Comparison of ENCODE assay signal across 9 cellular contexts in genomic region chr7:13017325-13017853, GRCh38.
DNase-seq lines count a peak whose midpoint lies in the region; ATAC-seq and TF ChIP-seq lines count a peak whose summit lies in the region.
"Had no signal": no experiment of that assay in that cellular context is flagged by ENCODE, and none has a peak within 500 bp of the region (broad histone marks: within the 10 kb centered on the region; RNA-seq: fewer than 3 reads in every experiment).

No MANE protein-coding gene starts in this region.

- TF ChIP-seq CTCF in GM23338 (conservative IDR thresholded peaks at IDR 0.05; ENCODE audit: low read depth in 2 of 2) (no peak), SK-N-SH (IDR thresholded peaks at IDR 0.05) (no peak), osteocyte (IDR thresholded peaks at IDR 0.05) (no peak)

- H3K9me3 Mint-ChIP-seq in GM23338 (no peaks in the 10 kb centered on the region), osteocyte (ENCODE audit: unreplicated experiment) (no peaks in the 10 kb centered on the region)
- H3K9me3 Mint-ChIP-seq in naive thymus-derived CD4-positive, alpha-beta T cell, result no peaks in the 10 kb centered on the region

- H3K9me3 ChIP-seq in SK-N-SH, result no peaks in the 10 kb centered on the region
- no peaks in the 10 kb centered on the region for H3K9me3 ChIP-seq in naive thymus-derived CD4-positive, alpha-beta T cell (ENCODE audit: control insufficient read depth in 2 of 3, low read length in 3 of 3)

- H3K9ac ChIP-seq in SK-N-SH, result no peak overlapping the region

- POLR2A ChIA-PET in SK-N-SH (lab: Yijun Ruan, JAX), result no interaction called here
- POLR2A ChIA-PET in naive thymus-derived CD4-positive, alpha-beta T cell (lab: Charles Lee), result no interaction called here

- no peaks in the 10 kb centered on the region for H3K27me3 ChIP-seq in GM23338 (ENCODE audit: insufficient read depth)
- peaks cover 4% of the 10 kb centered on the region; the same call in 1 of the 2 replicates for H3K27me3 ChIP-seq in SK-N-SH (ENCODE audit: insufficient read depth)
- no peaks in the 10 kb centered on the region for H3K27me3 ChIP-seq in naive thymus-derived CD4-positive, alpha-beta T cell (ENCODE audit: control insufficient read depth in 2 of 2, insufficient read depth in 2 of 2, low read length in 2 of 2)

- H3K79me2 ChIP-seq in GM23338 (replicated peaks; ENCODE audit: insufficient read depth), result no peaks in the 10 kb centered on the region
- H3K79me2 ChIP-seq in SK-N-SH (ENCODE audit: insufficient read depth), result no peaks in the 10 kb centered on the region

- H4K20me1 ChIP-seq in GM23338 (replicated peaks; ENCODE audit: insufficient read depth) (no peaks in the 10 kb centered on the region), SK-N-SH (ENCODE audit: insufficient read depth) (no peaks in the 10 kb centered on the region)

- H3K27me3 Mint-ChIP-seq in GM23338 (ENCODE audit: insufficient read depth, low read depth, poor library complexity), result peaks cover 3% of the 10 kb centered on the region
- no peaks in the 10 kb centered on the region for H3K27me3 Mint-ChIP-seq in osteocyte (ENCODE audit: unreplicated experiment)
- H3K27me3 Mint-ChIP-seq in naive thymus-derived CD4-positive, alpha-beta T cell, result peaks cover 0 to 11% (median 0%) of the 10 kb centered on the region in 5 donors

- peaks cover 24% of the 10 kb centered on the region for H3K4me1 ChIP-seq in GM23338 (ENCODE audit: insufficient read depth)
- no peaks in the 10 kb centered on the region for H3K4me1 ChIP-seq in SK-N-SH (ENCODE audit: control insufficient read depth in 1 of 2, insufficient read depth in 2 of 2, low read depth in 1 of 2, low read length in 1 of 2)
- no peaks in the 10 kb centered on the region for H3K4me1 ChIP-seq in naive thymus-derived CD4-positive, alpha-beta T cell (ENCODE audit: control insufficient read depth in 2 of 2, insufficient read depth in 2 of 2, low read length in 2 of 2)

- TF ChIP-seq RAD21 in SK-N-SH (IDR thresholded peaks at IDR 0.05; ENCODE audit: low read length), result no peak

- H2AFZ ChIP-seq in GM23338, result peak overlapping the region; percentile 16; the same call in 1 of the 2 replicates
- no peak overlapping the region for H2AFZ ChIP-seq in SK-N-SH (ENCODE audit: low read depth)

- WGBS in SK-N-SH (ENCODE audit: low lambda C conversion rate), result 1% methylated on average over 4 of the region's 4 CpGs

- peaks cover 32% of the 10 kb centered on the region for H3K4me1 Mint-ChIP-seq in GM23338
- H3K4me1 Mint-ChIP-seq in osteocyte (ENCODE audit: unreplicated experiment), result peaks cover 22% of the 10 kb centered on the region
- peaks cover 0 to 1% (median 0%) of the 10 kb centered on the region in 7 donors for H3K4me1 Mint-ChIP-seq in naive thymus-derived CD4-positive, alpha-beta T cell

- H3K9me2 ChIP-seq in GM23338 (ENCODE audit: insufficient read depth) (no peaks in the 10 kb centered on the region), SK-N-SH (no peaks in the 10 kb centered on the region)

- CTCF ChIA-PET in SK-N-SH (lab: Yijun Ruan, JAX), result interaction anchor here (1.3 kb wide), 1 partner anchor 331 kb away, joined by 4 read pairs; the partner anchor contains the start of gene ARL4A
- CTCF ChIA-PET in naive thymus-derived CD4-positive, alpha-beta T cell (lab: Charles Lee), result interaction anchor here (0.6 kb wide), 1 partner anchor 76 kb away, joined by 3 read pairs; no protein-coding TSS in a partner anchor

- H3F3A ChIP-seq in GM23338 (replicated peaks; ENCODE audit: low read depth) (no peaks in the 10 kb centered on the region), SK-N-SH (replicated peaks; ENCODE audit: insufficient read depth) (no peaks in the 10 kb centered on the region)

- peak overlapping the region; percentile 24; the same call in 1 of the 2 replicates for H3K27ac ChIP-seq in GM23338 (ENCODE audit: low read depth)
- H3K27ac ChIP-seq in SK-N-SH (ENCODE audit: low read depth in 2 of 2, low read length in 1 of 2), result no peak overlapping the region
- H3K27ac ChIP-seq in naive thymus-derived CD4-positive, alpha-beta T cell (ENCODE audit: low read depth, low read length), result no peak overlapping the region

- peak overlapping the region; percentile 63; the same call in 1 of the 2 replicates for H3K27ac Mint-ChIP-seq in GM23338
- H3K27ac Mint-ChIP-seq in osteocyte (ENCODE audit: unreplicated experiment), result peak overlapping the region; percentile 72
- no peak overlapping the region for H3K27ac Mint-ChIP-seq in naive thymus-derived CD4-positive, alpha-beta T cell

- intact Hi-C loops in naive thymus-derived CD4-positive, alpha-beta T cell (cut with micrococcal nuclease), result no loop called here

- DNase-seq in GM23338 (ENCODE audit: low spot score) (peak; percentile 61), SK-N-SH (no peak), fibroblast of peridontal ligament (ENCODE audit: extremely low read depth) (peak; percentile 27), osteocyte (ENCODE audit: extremely low spot score, unreplicated experiment) (no peak), mesenteric fat pad (ENCODE audit: low spot score) (no peak)
- no peak for DNase-seq in activated CD8-positive, alpha-beta memory T cell treated with anti-CD3 and anti-CD28 coated beads, Interleukin-2, amount 50 U/mL, for 4 hours
- DNase-seq in naive thymus-derived CD4-positive, alpha-beta T cell, result no peak
- DNase-seq in stimulated activated naive CD8-positive, alpha-beta T cell treated with anti-CD3 and anti-CD28 coated beads, Interleukin-15, Interleukin-2, amounts not matched to agents 100 U/mL and 50 U/mL, for 24 hours, result no peak
- DNase-seq: activated CD8-positive, alpha-beta memory T cell treated with anti-CD3 and anti-CD28 coated beads for 24 hours had no signal

- no peaks in the 10 kb centered on the region for H3K36me3 Mint-ChIP-seq in GM23338 (ENCODE audit: low read depth)
- H3K36me3 Mint-ChIP-seq in osteocyte (ENCODE audit: unreplicated experiment), result no peaks in the 10 kb centered on the region
- no peaks in the 10 kb centered on the region for H3K36me3 Mint-ChIP-seq in naive thymus-derived CD4-positive, alpha-beta T cell

- H3K4me3 ChIP-seq in GM23338 (no peak overlapping the region), SK-N-SH (ENCODE audit: low read depth in 2 of 2, low read length in 1 of 2) (no peak overlapping the region)
- no peak overlapping the region for H3K4me3 ChIP-seq in naive thymus-derived CD4-positive, alpha-beta T cell (ENCODE audit: low read length)

- no peaks in the 10 kb centered on the region for H3K36me3 ChIP-seq in GM23338 (ENCODE audit: insufficient read depth)
- H3K36me3 ChIP-seq in SK-N-SH (replicated peaks in 1 of 2; ENCODE audit: control insufficient read depth in 1 of 2, insufficient read depth in 2 of 2, low read length in 1 of 2), result no peaks in the 10 kb centered on the region
- H3K36me3 ChIP-seq in naive thymus-derived CD4-positive, alpha-beta T cell (ENCODE audit: control insufficient read depth in 2 of 3, insufficient read depth in 3 of 3, low read length in 3 of 3), result no peaks in the 10 kb centered on the region

- H3K4me2 ChIP-seq in GM23338 (peak overlapping the region; percentile 28; the same call in 1 of the 2 replicates), SK-N-SH (0 out of 2 replicates have a peak overlapping the region, but pooled peaks have one; percentile 17)

- peak; percentile 95 for ATAC-seq in GM23338
- no peak for ATAC-seq in naive thymus-derived CD4-positive, alpha-beta T cell
- ATAC-seq in stimulated activated naive CD8-positive, alpha-beta T cell treated with anti-CD3 and anti-CD28 coated beads, Interleukin-15, Interleukin-2, amounts not matched to agents 100 U/mL and 50 U/mL, for 24 hours, result no peak

- no peak overlapping the region for H3K4me3 Mint-ChIP-seq in GM23338
- peak overlapping the region; percentile 8 for H3K4me3 Mint-ChIP-seq in osteocyte (ENCODE audit: unreplicated experiment)
- H3K4me3 Mint-ChIP-seq in naive thymus-derived CD4-positive, alpha-beta T cell, result no peak overlapping the region

- no peak for TF ChIP-seq EP300 in SK-N-SH (IDR thresholded peaks at IDR 0.05; ENCODE audit: borderline replicate concordance in 1 of 2, low read depth in 1 of 2, low read length in 1 of 2)

TF ChIP-seq in GM23338, 12 proteins besides CTCF, POLR2A, EP300 and RAD21:
- TF ChIP-seq NANOG (IDR thresholded peaks at IDR 0.05; ENCODE audit: borderline replicate concordance), result no peak; the same call in 1 of the 2 replicates

TF ChIP-seq in SK-N-SH, 30 proteins besides CTCF, POLR2A, EP300 and RAD21:
- TF ChIP-seq MXI1 (IDR thresholded peaks at IDR 0.05; ENCODE audit: low read depth, low read length) (no peak), FOSL2 (IDR thresholded peaks at IDR 0.05; ENCODE audit: borderline replicate concordance, low read depth) (0 out of 2 replicates have a peak, but pooled peaks have one; percentile 11)

Comparison
In these comparisons a context has a peak if more than half of its experiments do, and no peak if none do; other contexts are left out.
1. DNase-seq: peak in GM23338 (single experiment) and fibroblast of peridontal ligament (single experiment); none in SK-N-SH (single experiment), osteocyte (single experiment), mesenteric fat pad (single experiment), activated CD8-positive, alpha-beta memory T cell treated with anti-CD3 and anti-CD28 coated beads, Interleukin-2, amount 50 U/mL, for 4 hours (single experiment), naive thymus-derived CD4-positive, alpha-beta T cell (0 of 9) and stimulated activated naive CD8-positive, alpha-beta T cell treated with anti-CD3 and anti-CD28 coated beads, Interleukin-15, Interleukin-2, amounts not matched to agents 100 U/mL and 50 U/mL, for 24 hours (single experiment).
2. H3K27ac Mint-ChIP-seq: peak in GM23338 (single experiment) and osteocyte (single experiment); none in naive thymus-derived CD4-positive, alpha-beta T cell (0 of 9).